ENCODE assay signal across 1 cellular context in genomic region chr2:133801956-133802355, GRCh38.
TF ChIP-seq lines count a peak whose summit lies in the region.

No MANE protein-coding gene starts in this region.

TF ChIP-seq in IMR-90, 13 proteins besides CTCF, POLR2A, EP300 and RAD21 (continued from another document):
- no peak for TF ChIP-seq ELK1 (IDR thresholded peaks at IDR 0.05; ENCODE audit: borderline replicate concordance, low read depth, low read length)
- no peak for TF ChIP-seq CHD1 (IDR thresholded peaks at IDR 0.05; ENCODE audit: low read depth, low read length)
- TF ChIP-seq MXI1 (IDR thresholded peaks at IDR 0.05; ENCODE audit: borderline replicate concordance, low read depth, low read length): no peak
- TF ChIP-seq, protein P1, sequence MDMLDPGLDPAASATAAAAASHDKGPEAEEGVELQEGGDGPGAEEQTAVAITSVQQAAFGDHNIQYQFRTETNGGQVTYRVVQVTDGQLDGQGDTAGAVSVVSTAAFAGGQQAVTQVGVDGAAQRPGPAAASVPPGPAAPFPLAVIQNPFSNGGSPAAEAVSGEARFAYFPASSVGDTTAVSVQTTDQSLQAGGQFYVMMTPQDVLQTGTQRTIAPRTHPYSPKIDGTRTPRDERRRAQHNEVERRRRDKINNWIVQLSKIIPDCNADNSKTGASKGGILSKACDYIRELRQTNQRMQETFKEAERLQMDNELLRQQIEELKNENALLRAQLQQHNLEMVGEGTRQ (IDR thresholded peaks at IDR 0.05; ENCODE audit: low read depth, low read length): no peak
- TF ChIP-seq FOS (IDR thresholded peaks at IDR 0.05; ENCODE audit: low read depth, low read length): no peak
- TF ChIP-seq RFX5 (IDR thresholded peaks at IDR 0.05; ENCODE audit: low read depth, low read length): no peak
- no peak for TF ChIP-seq MAFK (IDR thresholded peaks at IDR 0.05; ENCODE audit: low read depth, low read length)
- no peak for TF ChIP-seq BHLHE40 (IDR thresholded peaks at IDR 0.05; ENCODE audit: low read depth, low read length)
